In the genomic region with DNA sequence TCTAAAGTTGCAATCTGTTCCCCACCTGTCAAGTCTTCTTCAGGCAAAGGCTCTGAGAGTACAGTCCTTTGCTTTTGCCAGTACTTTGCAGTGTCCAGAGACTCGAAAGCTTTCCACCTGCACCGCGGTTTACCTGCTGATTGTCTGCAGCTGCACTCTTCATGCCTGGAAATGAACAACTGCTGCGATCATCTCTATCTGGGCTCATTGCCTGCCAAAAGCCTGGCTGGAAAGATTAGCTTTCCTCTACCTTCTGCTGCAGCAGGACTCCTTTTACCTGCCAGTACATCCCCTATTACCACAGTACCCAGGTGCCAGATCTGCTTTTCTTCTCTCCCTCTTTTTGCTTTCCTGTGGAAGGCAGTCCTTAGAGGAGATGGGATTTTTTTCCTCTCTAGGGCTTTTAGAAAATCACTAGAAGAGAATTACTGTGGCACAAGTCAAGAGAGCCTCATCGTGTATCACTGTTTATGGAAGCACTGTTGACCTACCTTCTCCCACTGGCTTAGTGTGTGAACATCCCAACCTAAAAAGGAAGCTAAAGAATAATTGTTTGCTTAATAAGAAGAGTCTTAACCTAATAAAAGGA, we compare ENCODE assay signal across 14 cellular contexts. TPM values are rescaled to one million over a fixed set of nuclear protein-coding genes. Genes with fewer than 3 reads are reported as not detected.
DNase-seq lines count a peak whose midpoint lies in the region; ATAC-seq, FAIRE-seq and TF ChIP-seq lines count a peak whose summit lies in the region.
"Had no signal": no experiment of that assay in that cellular context is flagged by ENCODE, and none has a peak within 500 bp of the region (broad histone marks: within the 10 kb centered on the region; RNA-seq: fewer than 3 reads in every experiment).

No MANE protein-coding gene starts in this region.

- H2AFZ ChIP-seq in GM23338 = no peak overlapping the region
- no peak overlapping the region for H2AFZ ChIP-seq in Karpas-422 (ENCODE audit: low read length)

- no peak for FAIRE-seq in GM12892 (lab: Jason Lieb, UNC)

- H3K27me3 Mint-ChIP-seq in GM23338 (ENCODE audit: insufficient read depth, low read depth, poor library complexity) = peaks cover 9% of the 10 kb centered on the region
- peaks cover 12% of the 10 kb centered on the region for H3K27me3 Mint-ChIP-seq in T-helper 1 cell treated with Interleukin-12 subunit alpha and Interleukin-12 subunit beta and Interleukin-4 antibody, amounts not matched to agents 30 μg/mL and 1 μg/mL, for 36 hours (ENCODE audit: low read depth)
- peaks cover 44% of the 10 kb centered on the region for H3K27me3 Mint-ChIP-seq in mesothelial cell of epicardium (ENCODE audit: low read depth)
- peaks cover 5% of the 10 kb centered on the region for H3K27me3 Mint-ChIP-seq in endothelial cell (ENCODE audit: unreplicated experiment)

- H3K4me3 ChIP-seq in GM23338 = no peak overlapping the region
- H3K4me3 ChIP-seq in Karpas-422 (ENCODE audit: low read length) = no peak overlapping the region
- H3K4me3 ChIP-seq: tibial nerve had no signal

- H3K4me3 Mint-ChIP-seq in GM23338 = peak overlapping the region; percentile 6; the same call in 1 of the 3 replicates
- peak overlapping the region; percentile 98 for H3K4me3 Mint-ChIP-seq in T-helper 1 cell treated with Interleukin-12 subunit alpha and Interleukin-12 subunit beta and Interleukin-4 antibody, amounts not matched to agents 30 μg/mL and 1 μg/mL, for 36 hours
- peak overlapping the region; percentile 2 for H3K4me3 Mint-ChIP-seq in mesothelial cell of epicardium
- no peak overlapping the region for H3K4me3 Mint-ChIP-seq in endothelial cell (ENCODE audit: unreplicated experiment)

- H3K9ac ChIP-seq in Karpas-422 (ENCODE audit: low read length) = no peak overlapping the region

- DNase-seq in NCI-H748 (lab: John Stamatoyannopoulos, UW; ENCODE audit: unreplicated experiment) (peak; percentile 26), NCI-H748 treated with DMSO at 0.1 percent for 48 hours (lab: John Stamatoyannopoulos, UW) (no peak), GM23338 (ENCODE audit: low spot score) (no peak), mesothelial cell of epicardium (ENCODE audit: low spot score in 2 of 2, unreplicated experiment in 2 of 2) (no peak), GM12892 (ENCODE audit: insufficient read length) (no peak), endothelial cell (ENCODE audit: low spot score) (no peak), Karpas-422 (no peak)
- DNase-seq: ACHN, glutamatergic neuron, islet precursor cell, NCI-H1092 treated with DMSO at 0.1 percent for 48 hours had no signal

- H3K4me1 ChIP-seq in GM23338 (ENCODE audit: insufficient read depth) (peaks cover 16% of the 10 kb centered on the region), Karpas-422 (ENCODE audit: low read length) (peaks cover 13% of the 10 kb centered on the region)

- H3K9me3 Mint-ChIP-seq in GM23338 (no peaks in the 10 kb centered on the region), mesothelial cell of epicardium (no peaks in the 10 kb centered on the region), endothelial cell (ENCODE audit: unreplicated experiment) (no peaks in the 10 kb centered on the region)
- H3K9me3 Mint-ChIP-seq in T-helper 1 cell treated with Interleukin-12 subunit alpha and Interleukin-12 subunit beta and Interleukin-4 antibody, amounts not matched to agents 30 μg/mL and 1 μg/mL, for 36 hours = no peaks in the 10 kb centered on the region

- no peak for TF ChIP-seq POLR2A in GM12892 (IDR thresholded peaks at IDR 0.05; ENCODE audit: low read depth, low read length)

- H3K4me2 ChIP-seq in GM23338 (no peak overlapping the region), Karpas-422 (ENCODE audit: low read depth, low read length, poor library complexity, severe bottlenecking) (no peak overlapping the region)

- H3K36me3 Mint-ChIP-seq in GM23338 (ENCODE audit: low read depth) (peaks cover 6% of the 10 kb centered on the region), mesothelial cell of epicardium (no peaks in the 10 kb centered on the region), endothelial cell (ENCODE audit: low read depth, unreplicated experiment) (peaks cover 5% of the 10 kb centered on the region)
- peaks cover 18% of the 10 kb centered on the region for H3K36me3 Mint-ChIP-seq in T-helper 1 cell treated with Interleukin-12 subunit alpha and Interleukin-12 subunit beta and Interleukin-4 antibody, amounts not matched to agents 30 μg/mL and 1 μg/mL, for 36 hours (ENCODE audit: low read depth)

- H3F3A ChIP-seq in GM23338 (replicated peaks; ENCODE audit: low read depth) = peaks cover 7% of the 10 kb centered on the region; the same call in 1 of the 2 replicates

- H4K20me1 ChIP-seq in GM23338 (replicated peaks; ENCODE audit: insufficient read depth) (peaks cover 21% of the 10 kb centered on the region), Karpas-422 (ENCODE audit: insufficient read depth, low read depth, low read length) (no peaks in the 10 kb centered on the region)

- H3K27ac Mint-ChIP-seq in GM23338 (no peak overlapping the region), mesothelial cell of epicardium (no peak overlapping the region), endothelial cell (ENCODE audit: unreplicated experiment) (no peak overlapping the region)
- peak overlapping the region; percentile 94 for H3K27ac Mint-ChIP-seq in T-helper 1 cell treated with Interleukin-12 subunit alpha and Interleukin-12 subunit beta and Interleukin-4 antibody, amounts not matched to agents 30 μg/mL and 1 μg/mL, for 36 hours

- no peak overlapping the region for H3K27ac ChIP-seq in GM23338 (ENCODE audit: low read depth)
- H3K27ac ChIP-seq in Karpas-422 (ENCODE audit: low read length) = no peak overlapping the region
- H3K27ac ChIP-seq: tibial nerve had no signal

- no peak for ATAC-seq in GM23338
- ATAC-seq: activated CD4-positive, CD25-positive, alpha-beta regulatory T cell treated with anti-CD3 and anti-CD28 coated beads, Interleukin-2, amount 50 U/mL, for 24 hours had no signal

- H3K79me2 ChIP-seq in GM23338 (replicated peaks; ENCODE audit: insufficient read depth) (peaks cover 13% of the 10 kb centered on the region; the same call in 1 of the 2 replicates), Karpas-422 (ENCODE audit: low read length) (no peaks in the 10 kb centered on the region)

- H3K4me1 Mint-ChIP-seq in GM23338 = peaks cover 26% of the 10 kb centered on the region
- peaks cover 51% of the 10 kb centered on the region for H3K4me1 Mint-ChIP-seq in T-helper 1 cell treated with Interleukin-12 subunit alpha and Interleukin-12 subunit beta and Interleukin-4 antibody, amounts not matched to agents 30 μg/mL and 1 μg/mL, for 36 hours (ENCODE audit: low read depth)
- H3K4me1 Mint-ChIP-seq in mesothelial cell of epicardium = peaks cover 10% of the 10 kb centered on the region
- H3K4me1 Mint-ChIP-seq in endothelial cell (ENCODE audit: unreplicated experiment) = peaks cover 20% of the 10 kb centered on the region

- H3K27me3 ChIP-seq in GM23338 (ENCODE audit: insufficient read depth) = peaks cover 20% of the 10 kb centered on the region
- H3K27me3 ChIP-seq in Karpas-422 (ENCODE audit: low read length) = no peaks in the 10 kb centered on the region

- H3K9me2 ChIP-seq in GM23338 (ENCODE audit: insufficient read depth) (no peaks in the 10 kb centered on the region), Karpas-422 (replicated peaks; ENCODE audit: insufficient read depth, low read length) (no peaks in the 10 kb centered on the region)

- TF ChIP-seq CTCF in GM23338 (conservative IDR thresholded peaks at IDR 0.05; ENCODE audit: low read depth in 2 of 2) (no peak), mesothelial cell of epicardium (IDR thresholded peaks at IDR 0.05; ENCODE audit: unreplicated experiment) (no peak), endothelial cell (IDR thresholded peaks at IDR 0.05; ENCODE audit: unreplicated experiment) (no peak)

- H3K36me3 ChIP-seq in GM23338 (ENCODE audit: insufficient read depth) (peaks cover 4% of the 10 kb centered on the region; the same call in 1 of the 2 replicates), Karpas-422 (ENCODE audit: insufficient read depth, low read length) (no peaks in the 10 kb centered on the region)
- H3K36me3 ChIP-seq: tibial nerve had no signal

- no peaks in the 10 kb centered on the region for H3K9me3 ChIP-seq in Karpas-422 (ENCODE audit: low read length)
- H3K9me3 ChIP-seq: tibial nerve had no signal

TF ChIP-seq in GM23338, 12 proteins besides CTCF, POLR2A, EP300 and RAD21 (continues in another document):
- no peak for TF ChIP-seq CREB1 (CRISPR knock-in tag; IDR thresholded peaks at IDR 0.05; ENCODE audit: low read depth)
- no peak for TF ChIP-seq STAT1 (IDR thresholded peaks at IDR 0.05; ENCODE audit: unreplicated experiment)
- TF ChIP-seq EZH2 (IDR thresholded peaks at IDR 0.05; ENCODE audit: low read depth, unreplicated experiment) = no peak
- TF ChIP-seq JUNB (IDR thresholded peaks at IDR 0.05; ENCODE audit: unreplicated experiment) = no peak
- TF ChIP-seq, protein P1, sequence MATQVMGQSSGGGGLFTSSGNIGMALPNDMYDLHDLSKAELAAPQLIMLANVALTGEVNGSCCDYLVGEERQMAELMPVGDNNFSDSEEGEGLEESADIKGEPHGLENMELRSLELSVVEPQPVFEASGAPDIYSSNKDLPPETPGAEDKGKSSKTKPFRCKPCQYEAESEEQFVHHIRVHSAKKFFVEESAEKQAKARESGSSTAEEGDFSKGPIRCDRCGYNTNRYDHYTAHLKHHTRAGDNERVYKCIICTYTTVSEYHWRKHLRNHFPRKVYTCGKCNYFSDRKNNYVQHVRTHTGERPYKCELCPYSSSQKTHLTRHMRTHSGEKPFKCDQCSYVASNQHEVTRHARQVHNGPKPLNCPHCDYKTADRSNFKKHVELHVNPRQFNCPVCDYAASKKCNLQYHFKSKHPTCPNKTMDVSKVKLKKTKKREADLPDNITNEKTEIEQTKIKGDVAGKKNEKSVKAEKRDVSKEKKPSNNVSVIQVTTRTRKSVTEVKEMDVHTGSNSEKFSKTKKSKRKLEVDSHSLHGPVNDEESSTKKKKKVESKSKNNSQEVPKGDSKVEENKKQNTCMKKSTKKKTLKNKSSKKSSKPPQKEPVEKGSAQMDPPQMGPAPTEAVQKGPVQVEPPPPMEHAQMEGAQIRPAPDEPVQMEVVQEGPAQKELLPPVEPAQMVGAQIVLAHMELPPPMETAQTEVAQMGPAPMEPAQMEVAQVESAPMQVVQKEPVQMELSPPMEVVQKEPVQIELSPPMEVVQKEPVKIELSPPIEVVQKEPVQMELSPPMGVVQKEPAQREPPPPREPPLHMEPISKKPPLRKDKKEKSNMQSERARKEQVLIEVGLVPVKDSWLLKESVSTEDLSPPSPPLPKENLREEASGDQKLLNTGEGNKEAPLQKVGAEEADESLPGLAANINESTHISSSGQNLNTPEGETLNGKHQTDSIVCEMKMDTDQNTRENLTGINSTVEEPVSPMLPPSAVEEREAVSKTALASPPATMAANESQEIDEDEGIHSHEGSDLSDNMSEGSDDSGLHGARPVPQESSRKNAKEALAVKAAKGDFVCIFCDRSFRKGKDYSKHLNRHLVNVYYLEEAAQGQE (IDR thresholded peaks at IDR 0.05; ENCODE audit: unreplicated experiment) = no peak

RNA-seq across cellular contexts. Expression of a gene that starts 2.2 kb away (rescaled TPM):
- total RNA-seq in GM23338 (2014; rRNA removed; shearing (Covaris generic)) = 7.4 and 10.6 TPM in 2 replicates
- polyA plus RNA-seq in GM23338 (2016; fragmentation: Nextera tagmentation; extraction: Ambion mirVana) = 3.8 and 4.7 TPM in 2 replicates
- total RNA-seq in mesothelial cell of epicardium (1.8 to 1.9 TPM (median 1.9 TPM) in 3 replicates), endothelial cell (ENCODE audit: unreplicated experiment) (9.1 TPM)
- polyA plus RNA-seq in GM12892 (2012; ENCODE audit: missing spikeins) = 3.0 TPM
- total RNA-seq in Karpas-422 (2014; rRNA removed; shearing (Covaris generic); ENCODE audit: low replicate concordance) = 0.15 and 0.22 TPM in 2 replicates
